1 cellular context compared by ENCODE assay signal in the genomic region with DNA sequence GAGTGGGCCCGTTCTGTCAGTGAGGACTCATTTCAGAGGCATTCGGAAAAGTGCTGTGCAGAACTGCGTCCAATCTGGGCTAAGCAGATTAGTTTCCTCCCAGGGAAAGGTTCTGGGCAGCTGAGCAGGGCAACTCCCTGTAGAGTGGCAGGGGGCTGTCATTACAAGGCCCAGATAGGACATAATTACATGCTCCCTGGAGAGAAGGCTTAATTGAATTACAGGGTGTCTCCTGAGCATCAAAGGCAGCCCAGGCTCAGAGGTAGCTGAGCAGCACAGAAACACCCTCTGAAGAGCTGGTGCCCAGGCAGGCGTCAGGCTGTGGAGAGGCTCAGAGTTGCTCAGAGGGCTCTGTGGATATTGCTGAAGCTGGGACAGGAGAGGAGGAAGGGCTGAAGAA.
TF ChIP-seq lines count a peak whose summit lies in the region.

No MANE protein-coding gene starts in this region.

TF ChIP-seq in HEK293, 187 proteins besides CTCF, POLR2A, EP300 and RAD21 (continued from another document):
- TF ChIP-seq ZBTB21 (tag by site-specific recombination; IDR thresholded peaks at IDR 0.05) (no peak), WT1 (tag by site-specific recombination; IDR thresholded peaks at IDR 0.05) (no peak), ZNF416 (tag by site-specific recombination; IDR thresholded peaks at IDR 0.05) (no peak)
